Comparison of ENCODE assay signal across 1 cellular context in genomic region chr20:45340236-45340847, GRCh38.
TF ChIP-seq lines count a peak whose summit lies in the region.

No MANE protein-coding gene starts in this region.

TF ChIP-seq in HepG2, 621 proteins besides CTCF, POLR2A, EP300 and RAD21 (continued from another document):
- TF ChIP-seq ZNF607 (CRISPR knock-in tag; IDR thresholded peaks at IDR 0.05; ENCODE audit: borderline replicate concordance) (no peak; the same call in 1 of the 2 replicates), HNF4G (IDR thresholded peaks at IDR 0.05; ENCODE audit: borderline replicate concordance, low read depth, low read length) (peak; percentile 49; the same call in 1 of the 2 replicates), HNF4G (CRISPR knock-in tag; IDR thresholded peaks at IDR 0.05; ENCODE audit: borderline replicate concordance, low read depth) (no peak), ZNF552 (CRISPR knock-in tag; IDR thresholded peaks at IDR 0.05; ENCODE audit: borderline replicate concordance) (no peak), SIX1 (CRISPR knock-in tag; IDR thresholded peaks at IDR 0.05; ENCODE audit: borderline replicate concordance) (peak; percentile 96), ZNF616 (CRISPR knock-in tag; IDR thresholded peaks at IDR 0.05; ENCODE audit: low read depth) (no peak), FOXC1 (CRISPR knock-in tag; IDR thresholded peaks at IDR 0.05; ENCODE audit: borderline replicate concordance) (no peak), KDM1A (CRISPR knock-in tag; IDR thresholded peaks at IDR 0.05) (peak; percentile 100), GPN1 (CRISPR knock-in tag; IDR thresholded peaks at IDR 0.05; ENCODE audit: borderline replicate concordance) (no peak), ZSCAN12 (CRISPR knock-in tag; IDR thresholded peaks at IDR 0.05) (no peak), KDM5B (CRISPR knock-in tag; IDR thresholded peaks at IDR 0.05; ENCODE audit: borderline replicate concordance) (no peak), NFE2 (CRISPR knock-in tag; IDR thresholded peaks at IDR 0.05) (peak; percentile 87), NCOA2 (CRISPR knock-in tag; IDR thresholded peaks at IDR 0.05) (peak; percentile 86), YEATS4 (CRISPR knock-in tag; IDR thresholded peaks at IDR 0.05; ENCODE audit: borderline replicate concordance) (no peak), SIN3B (IDR thresholded peaks at IDR 0.05; ENCODE audit: low read length) (0 out of 2 replicates have a peak, but pooled peaks have one; percentile 19), SALL1 (CRISPR knock-in tag; IDR thresholded peaks at IDR 0.05) (peak; percentile 78), ZMYM4 (CRISPR knock-in tag; IDR thresholded peaks at IDR 0.05) (peak; percentile 57), ZNF570 (CRISPR knock-in tag; IDR thresholded peaks at IDR 0.05; ENCODE audit: borderline replicate concordance) (no peak), CHD2 (IDR thresholded peaks at IDR 0.05; ENCODE audit: low read depth, low read length) (no peak; the same call in 1 of the 2 replicates), NFKBIZ (CRISPR knock-in tag; IDR thresholded peaks at IDR 0.05) (peak; percentile 87; the same call in 1 of the 2 replicates), BRCA1 (CRISPR knock-in tag; IDR thresholded peaks at IDR 0.05) (peak; percentile 83; the same call in 1 of the 2 replicates), TBX2 (CRISPR knock-in tag; IDR thresholded peaks at IDR 0.05; ENCODE audit: borderline replicate concordance) (peak; percentile 84), ZNF530 (CRISPR knock-in tag; IDR thresholded peaks at IDR 0.05; ENCODE audit: low read depth) (no peak), NR2F1 (CRISPR knock-in tag; IDR thresholded peaks at IDR 0.05) (peak; percentile 51 to 66; a peak in 3 of 4 replicates), ZNF260 (CRISPR knock-in tag; IDR thresholded peaks at IDR 0.05; ENCODE audit: borderline replicate concordance, low read depth) (no peak), TP53 (CRISPR knock-in tag; conservative IDR thresholded peaks at IDR 0.05) (no peak; the same call in 1 of the 2 replicates)
- TF ChIP-seq, protein P1, sequence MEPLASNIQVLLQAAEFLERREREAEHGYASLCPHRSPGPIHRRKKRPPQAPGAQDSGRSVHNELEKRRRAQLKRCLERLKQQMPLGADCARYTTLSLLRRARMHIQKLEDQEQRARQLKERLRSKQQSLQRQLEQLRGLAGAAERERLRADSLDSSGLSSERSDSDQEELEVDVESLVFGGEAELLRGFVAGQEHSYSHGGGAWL (CRISPR knock-in tag; IDR thresholded peaks at IDR 0.05) = no peak
- TF ChIP-seq, protein P2, sequence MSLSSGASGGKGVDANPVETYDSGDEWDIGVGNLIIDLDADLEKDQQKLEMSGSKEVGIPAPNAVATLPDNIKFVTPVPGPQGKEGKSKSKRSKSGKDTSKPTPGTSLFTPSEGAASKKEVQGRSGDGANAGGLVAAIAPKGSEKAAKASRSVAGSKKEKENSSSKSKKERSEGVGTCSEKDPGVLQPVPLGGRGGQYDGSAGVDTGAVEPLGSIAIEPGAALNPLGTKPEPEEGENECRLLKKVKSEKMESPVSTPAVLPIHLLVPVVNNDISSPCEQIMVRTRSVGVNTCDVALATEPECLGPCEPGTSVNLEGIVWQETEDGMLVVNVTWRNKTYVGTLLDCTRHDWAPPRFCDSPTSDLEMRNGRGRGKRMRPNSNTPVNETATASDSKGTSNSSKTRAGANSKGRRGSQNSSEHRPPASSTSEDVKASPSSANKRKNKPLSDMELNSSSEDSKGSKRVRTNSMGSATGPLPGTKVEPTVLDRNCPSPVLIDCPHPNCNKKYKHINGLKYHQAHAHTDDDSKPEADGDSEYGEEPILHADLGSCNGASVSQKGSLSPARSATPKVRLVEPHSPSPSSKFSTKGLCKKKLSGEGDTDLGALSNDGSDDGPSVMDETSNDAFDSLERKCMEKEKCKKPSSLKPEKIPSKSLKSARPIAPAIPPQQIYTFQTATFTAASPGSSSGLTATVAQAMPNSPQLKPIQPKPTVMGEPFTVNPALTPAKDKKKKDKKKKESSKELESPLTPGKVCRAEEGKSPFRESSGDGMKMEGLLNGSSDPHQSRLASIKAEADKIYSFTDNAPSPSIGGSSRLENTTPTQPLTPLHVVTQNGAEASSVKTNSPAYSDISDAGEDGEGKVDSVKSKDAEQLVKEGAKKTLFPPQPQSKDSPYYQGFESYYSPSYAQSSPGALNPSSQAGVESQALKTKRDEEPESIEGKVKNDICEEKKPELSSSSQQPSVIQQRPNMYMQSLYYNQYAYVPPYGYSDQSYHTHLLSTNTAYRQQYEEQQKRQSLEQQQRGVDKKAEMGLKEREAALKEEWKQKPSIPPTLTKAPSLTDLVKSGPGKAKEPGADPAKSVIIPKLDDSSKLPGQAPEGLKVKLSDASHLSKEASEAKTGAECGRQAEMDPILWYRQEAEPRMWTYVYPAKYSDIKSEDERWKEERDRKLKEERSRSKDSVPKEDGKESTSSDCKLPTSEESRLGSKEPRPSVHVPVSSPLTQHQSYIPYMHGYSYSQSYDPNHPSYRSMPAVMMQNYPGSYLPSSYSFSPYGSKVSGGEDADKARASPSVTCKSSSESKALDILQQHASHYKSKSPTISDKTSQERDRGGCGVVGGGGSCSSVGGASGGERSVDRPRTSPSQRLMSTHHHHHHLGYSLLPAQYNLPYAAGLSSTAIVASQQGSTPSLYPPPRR (CRISPR knock-in tag; IDR thresholded peaks at IDR 0.05; ENCODE audit: borderline replicate concordance) = peak; percentile 84; the same call in 1 of the 2 replicates
- TF ChIP-seq, protein P3, sequence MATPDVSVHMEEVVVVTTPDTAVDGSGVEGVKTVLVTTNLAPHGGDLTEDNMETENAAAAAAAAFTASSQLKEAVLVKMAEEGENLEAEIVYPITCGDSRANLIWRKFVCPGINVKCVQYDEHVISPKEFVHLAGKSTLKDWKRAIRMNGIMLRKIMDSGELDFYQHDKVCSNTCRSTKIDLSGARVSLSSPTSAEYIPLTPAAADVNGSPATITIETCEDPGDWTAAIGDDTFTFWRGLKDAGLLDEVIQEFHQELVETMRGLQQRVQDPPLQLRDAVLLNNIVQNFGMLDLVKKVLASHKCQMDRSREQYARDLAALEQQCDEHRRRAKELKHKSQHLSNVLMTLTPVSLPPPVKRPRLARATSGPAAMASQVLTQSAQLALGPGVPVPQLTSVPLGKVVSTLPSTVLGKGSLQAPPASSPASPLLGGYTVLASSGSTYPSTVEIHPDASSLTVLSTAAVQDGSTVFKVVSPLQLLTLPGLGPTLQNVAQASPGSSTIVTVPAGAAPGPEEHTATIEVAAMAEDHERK (CRISPR knock-in tag; IDR thresholded peaks at IDR 0.05; ENCODE audit: low read depth) = no peak
- TF ChIP-seq, protein P4, sequence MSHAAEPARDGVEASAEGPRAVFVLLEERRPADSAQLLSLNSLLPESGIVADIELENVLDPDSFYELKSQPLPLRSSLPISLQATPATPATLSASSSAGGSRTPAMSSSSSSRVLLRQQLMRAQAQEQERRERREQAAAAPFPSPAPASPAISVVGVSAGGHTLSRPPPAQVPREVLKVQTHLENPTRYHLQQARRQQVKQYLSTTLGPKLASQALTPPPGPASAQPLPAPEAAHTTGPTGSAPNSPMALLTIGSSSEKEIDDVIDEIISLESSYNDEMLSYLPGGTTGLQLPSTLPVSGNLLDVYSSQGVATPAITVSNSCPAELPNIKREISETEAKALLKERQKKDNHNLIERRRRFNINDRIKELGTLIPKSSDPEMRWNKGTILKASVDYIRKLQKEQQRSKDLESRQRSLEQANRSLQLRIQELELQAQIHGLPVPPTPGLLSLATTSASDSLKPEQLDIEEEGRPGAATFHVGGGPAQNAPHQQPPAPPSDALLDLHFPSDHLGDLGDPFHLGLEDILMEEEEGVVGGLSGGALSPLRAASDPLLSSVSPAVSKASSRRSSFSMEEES (CRISPR knock-in tag; IDR thresholded peaks at IDR 0.05) = peak; percentile 29; the same call in 1 of the 2 replicates
- TF ChIP-seq, protein P5, sequence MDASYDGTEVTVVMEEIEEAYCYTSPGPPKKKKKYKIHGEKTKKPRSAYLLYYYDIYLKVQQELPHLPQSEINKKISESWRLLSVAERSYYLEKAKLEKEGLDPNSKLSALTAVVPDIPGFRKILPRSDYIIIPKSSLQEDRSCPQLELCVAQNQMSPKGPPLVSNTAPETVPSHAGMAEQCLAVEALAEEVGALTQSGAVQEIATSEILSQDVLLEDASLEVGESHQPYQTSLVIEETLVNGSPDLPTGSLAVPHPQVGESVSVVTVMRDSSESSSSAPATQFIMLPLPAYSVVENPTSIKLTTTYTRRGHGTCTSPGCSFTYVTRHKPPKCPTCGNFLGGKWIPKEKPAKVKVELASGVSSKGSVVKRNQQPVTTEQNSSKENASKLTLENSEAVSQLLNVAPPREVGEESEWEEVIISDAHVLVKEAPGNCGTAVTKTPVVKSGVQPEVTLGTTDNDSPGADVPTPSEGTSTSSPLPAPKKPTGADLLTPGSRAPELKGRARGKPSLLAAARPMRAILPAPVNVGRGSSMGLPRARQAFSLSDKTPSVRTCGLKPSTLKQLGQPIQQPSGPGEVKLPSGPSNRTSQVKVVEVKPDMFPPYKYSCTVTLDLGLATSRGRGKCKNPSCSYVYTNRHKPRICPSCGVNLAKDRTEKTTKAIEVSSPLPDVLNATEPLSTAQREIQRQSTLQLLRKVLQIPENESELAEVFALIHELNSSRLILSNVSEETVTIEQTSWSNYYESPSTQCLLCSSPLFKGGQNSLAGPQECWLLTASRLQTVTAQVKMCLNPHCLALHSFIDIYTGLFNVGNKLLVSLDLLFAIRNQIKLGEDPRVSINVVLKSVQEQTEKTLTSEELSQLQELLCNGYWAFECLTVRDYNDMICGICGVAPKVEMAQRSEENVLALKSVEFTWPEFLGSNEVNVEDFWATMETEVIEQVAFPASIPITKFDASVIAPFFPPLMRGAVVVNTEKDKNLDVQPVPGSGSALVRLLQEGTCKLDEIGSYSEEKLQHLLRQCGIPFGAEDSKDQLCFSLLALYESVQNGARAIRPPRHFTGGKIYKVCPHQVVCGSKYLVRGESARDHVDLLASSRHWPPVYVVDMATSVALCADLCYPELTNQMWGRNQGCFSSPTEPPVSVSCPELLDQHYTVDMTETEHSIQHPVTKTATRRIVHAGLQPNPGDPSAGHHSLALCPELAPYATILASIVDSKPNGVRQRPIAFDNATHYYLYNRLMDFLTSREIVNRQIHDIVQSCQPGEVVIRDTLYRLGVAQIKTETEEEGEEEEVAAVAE (CRISPR knock-in tag; IDR thresholded peaks at IDR 0.05; ENCODE audit: borderline replicate concordance) = no peak; the same call in 1 of the 2 replicates
